1 cellular context compared by ENCODE assay signal in genomic region chr10:14271621-14272020, GRCh38.
TF ChIP-seq lines count a peak whose summit lies in the region.

No MANE protein-coding gene starts in this region.

TF ChIP-seq in IMR-90, 13 proteins besides CTCF, POLR2A, EP300 and RAD21:
- TF ChIP-seq MAZ (IDR thresholded peaks at IDR 0.05; ENCODE audit: borderline replicate concordance, low read depth, low read length) (no peak), FOS (IDR thresholded peaks at IDR 0.05; ENCODE audit: low read depth, low read length) (no peak), RCOR1 (IDR thresholded peaks at IDR 0.05; ENCODE audit: insufficient replicate concordance, low read length) (no peak), SMC3 (IDR thresholded peaks at IDR 0.05; ENCODE audit: low read depth, low read length) (no peak), CEBPB (IDR thresholded peaks at IDR 0.05; ENCODE audit: low read depth, low read length) (no peak), USF2 (IDR thresholded peaks at IDR 0.05; ENCODE audit: low read depth, low read length) (no peak), BHLHE40 (IDR thresholded peaks at IDR 0.05; ENCODE audit: low read depth, low read length) (no peak), MAFK (IDR thresholded peaks at IDR 0.05; ENCODE audit: low read depth, low read length) (no peak), RFX5 (IDR thresholded peaks at IDR 0.05; ENCODE audit: low read depth, low read length) (no peak), NFE2L2 (IDR thresholded peaks at IDR 0.05; ENCODE audit: low read depth, low read length) (no peak), CHD1 (IDR thresholded peaks at IDR 0.05; ENCODE audit: low read depth, low read length) (no peak), MXI1 (IDR thresholded peaks at IDR 0.05; ENCODE audit: borderline replicate concordance, low read depth, low read length) (no peak)
- TF ChIP-seq, protein P1, sequence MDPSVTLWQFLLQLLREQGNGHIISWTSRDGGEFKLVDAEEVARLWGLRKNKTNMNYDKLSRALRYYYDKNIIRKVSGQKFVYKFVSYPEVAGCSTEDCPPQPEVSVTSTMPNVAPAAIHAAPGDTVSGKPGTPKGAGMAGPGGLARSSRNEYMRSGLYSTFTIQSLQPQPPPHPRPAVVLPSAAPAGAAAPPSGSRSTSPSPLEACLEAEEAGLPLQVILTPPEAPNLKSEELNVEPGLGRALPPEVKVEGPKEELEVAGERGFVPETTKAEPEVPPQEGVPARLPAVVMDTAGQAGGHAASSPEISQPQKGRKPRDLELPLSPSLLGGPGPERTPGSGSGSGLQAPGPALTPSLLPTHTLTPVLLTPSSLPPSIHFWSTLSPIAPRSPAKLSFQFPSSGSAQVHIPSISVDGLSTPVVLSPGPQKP (IDR thresholded peaks at IDR 0.05; ENCODE audit: borderline replicate concordance, low read depth, low read length): no peak
